Comparison of ENCODE assay signal across 18 cellular contexts in genomic region chr1:230243146-230243545, GRCh38.
"Had no signal": no experiment of that assay in that cellular context is flagged by ENCODE, and none has a peak within 500 bp of the region (broad histone marks: within the 10 kb centered on the region; RNA-seq: fewer than 3 reads in every experiment).

No MANE protein-coding gene starts in this region.

- H3K27ac Mint-ChIP-seq: activated CD4-positive, alpha-beta memory T cell treated with anti-CD3 and anti-CD28 coated beads, Interleukin-2, amount 10 ng/mL, durations not matched to agents 7 days and 5 days; activated naive CD8-positive, alpha-beta T cell; activated T-helper 17 cell treated with anti-CD3 and anti-CD28 coated beads, Interleukin-2, amount 50 U/mL, for 72 hours; naive thymus-derived CD4-positive, alpha-beta T cell; T-helper 1 cell treated with Interleukin-12 subunit alpha and Interleukin-12 subunit beta and Interleukin-4 antibody, amounts not matched to agents 30 μg/mL and 1 μg/mL, for 36 hours had no signal

- H3K9me3 Mint-ChIP-seq: activated T-helper 17 cell treated with anti-CD3 and anti-CD28 coated beads, Interleukin-2, amount 50 U/mL, for 72 hours had no signal

- H3K4me3 Mint-ChIP-seq: activated CD4-positive, alpha-beta memory T cell treated with anti-CD3 and anti-CD28 coated beads, Interleukin-2, amount 10 ng/mL, durations not matched to agents 7 days and 5 days; activated naive CD8-positive, alpha-beta T cell; activated T-helper 17 cell treated with anti-CD3 and anti-CD28 coated beads, Interleukin-2, amount 50 U/mL, for 72 hours; naive thymus-derived CD4-positive, alpha-beta T cell; neural crest cell; T-helper 1 cell treated with Interleukin-12 subunit alpha and Interleukin-12 subunit beta and Interleukin-4 antibody, amounts not matched to agents 30 μg/mL and 1 μg/mL, for 36 hours had no signal

- H3K27me3 ChIP-seq: heart right ventricle, tibial artery had no signal

- H3K27ac ChIP-seq: heart right ventricle, lower lobe of right lung, tibial artery had no signal

- ATAC-seq: activated T-helper 17 cell treated with anti-CD3 and anti-CD28 coated beads, Interleukin-2, amount 50 U/mL, for 72 hours; heart right ventricle; lower lobe of right lung; naive thymus-derived CD4-positive, alpha-beta T cell had no signal

- H3K9me3 ChIP-seq: lower lobe of right lung, tibial artery had no signal

- DNase-seq: activated CD4-positive, alpha-beta memory T cell treated with anti-CD3 and anti-CD28 coated beads, Interleukin-2, amount 10 ng/mL, durations not matched to agents 7 days and 5 days; activated CD4-positive, alpha-beta T cell treated with anti-CD3 and anti-CD28 coated beads for 4 hours; activated CD4-positive, CD25-positive, alpha-beta regulatory T cell; activated naive CD4-positive, alpha-beta T cell; amniotic stem cell; cortex of kidney; heart right ventricle; kidney; lower lobe of right lung; naive thymus-derived CD4-positive, alpha-beta T cell; stimulated activated CD4-positive, alpha-beta T cell treated with anti-CD3 and anti-CD28 coated beads, Interleukin-4, amount 100 ng/mL, for 1 hour; stimulated activated naive CD4-positive, alpha-beta T cell treated with Interleukin-2 at 50 U/mL for 16 hours; substantia nigra; tibial artery had no signal

- H3K27me3 Mint-ChIP-seq: activated CD4-positive, alpha-beta memory T cell treated with anti-CD3 and anti-CD28 coated beads, Interleukin-2, amount 10 ng/mL, durations not matched to agents 7 days and 5 days; activated naive CD8-positive, alpha-beta T cell; activated T-helper 17 cell treated with anti-CD3 and anti-CD28 coated beads, Interleukin-2, amount 50 U/mL, for 72 hours; naive thymus-derived CD4-positive, alpha-beta T cell had no signal

- H3K4me3 ChIP-seq: heart right ventricle, lower lobe of right lung, tibial artery had no signal

- H3K4me1 ChIP-seq: lower lobe of right lung had no signal
